Comparison of ENCODE assay signal across 8 cellular contexts in genomic region chr1:169105087-169105433, GRCh38. TPM values are rescaled to one million over a fixed set of nuclear protein-coding genes. Genes with fewer than 3 reads are reported as not detected.
A peak's percentile ranks its signal among the peaks of the same experiment; 100 is the strongest.
DNase-seq lines count a peak whose midpoint lies in the region; ATAC-seq and TF ChIP-seq lines count a peak whose summit lies in the region.

No MANE protein-coding gene starts in this region.

- H3K9me3 ChIP-seq in CD8-positive, alpha-beta memory T cell (ENCODE audit: low read length), result no peaks in the 10 kb centered on the region
- no peaks in the 10 kb centered on the region for H3K9me3 ChIP-seq in MM.1S (replicated peaks; ENCODE audit: insufficient read depth, low read length)
- H3K9me3 ChIP-seq in duodenal mucosa (ENCODE audit: control insufficient read depth in 1 of 2, low read length in 2 of 2), result no peaks in the 10 kb centered on the region
- no peaks in the 10 kb centered on the region for H3K9me3 ChIP-seq in osteoblast (ENCODE audit: low read depth, low read length)
- no peaks in the 10 kb centered on the region for H3K9me3 ChIP-seq in adrenal gland (replicated peaks in 1 of 3)

- intact Hi-C loops in adrenal gland (cut with DNase I), result loop anchor here in 1 of 2 donors (10.0 kb wide), 2 partner anchors 240 to 490 kb away; no protein-coding TSS in a partner anchor

- ATAC-seq in GM21447 (IDR thresholded peaks at IDR 0.05; ENCODE audit: unreplicated experiment), result no peak

- peak overlapping the region; percentile 94 for H3K4me2 ChIP-seq in MM.1S (ENCODE audit: low read depth, low read length)
- H3K4me2 ChIP-seq in osteoblast (ENCODE audit: insufficient read depth, low read length), result peak overlapping the region; percentile 78

- H3F3A ChIP-seq in MM.1S (ENCODE audit: insufficient read depth, low read length), result no peaks in the 10 kb centered on the region

- peaks cover 0 to 2% (median 0%) of the 10 kb centered on the region in 3 donors for H3K36me3 Mint-ChIP-seq in CD8-positive, alpha-beta memory T cell

- no peaks in the 10 kb centered on the region for H3K79me2 ChIP-seq in MM.1S (ENCODE audit: low read length)
- H3K79me2 ChIP-seq in osteoblast (ENCODE audit: insufficient read depth, low read length), result peaks cover 30% of the 10 kb centered on the region

- POLR2A ChIA-PET in CD8-positive, alpha-beta memory T cell (lab: Charles Lee), result no interaction called here

- peaks cover 16 to 36% (median 34%) of the 10 kb centered on the region in 3 donors for H3K4me1 Mint-ChIP-seq in CD8-positive, alpha-beta memory T cell

- H3K27ac Mint-ChIP-seq in CD8-positive, alpha-beta memory T cell, result peak overlapping the region in 2 of 8 donors; percentile 4 to 52

- H3K9ac ChIP-seq in MM.1S (ENCODE audit: low read length) (peak overlapping the region; percentile 56; the same call in 1 of the 2 replicates), duodenal mucosa (ENCODE audit: low read depth in 1 of 2, low read length in 2 of 2) (peak overlapping the region; percentile 12 to 93)

- H4K20me1 ChIP-seq in MM.1S (ENCODE audit: insufficient read depth, low read length) (no peaks in the 10 kb centered on the region), osteoblast (ENCODE audit: insufficient read depth, low read length) (no peaks in the 10 kb centered on the region)

- 50 to 56% (median 52%) methylated on average over 6 of the region's 6 CpGs for WGBS in adrenal gland, 4 donors

- H3K9me3 Mint-ChIP-seq in CD8-positive, alpha-beta memory T cell, result no peaks in the 10 kb centered on the region

- no peak overlapping the region for H3K27ac ChIP-seq in CD8-positive, alpha-beta memory T cell (ENCODE audit: low read depth, low read length)
- H3K27ac ChIP-seq in MM.1S (ENCODE audit: low read length) (no peak overlapping the region), duodenal mucosa (ENCODE audit: low read depth, low read length) (peak overlapping the region; percentile 91), osteoblast (ENCODE audit: low read depth, low read length) (no peak overlapping the region), adrenal gland (peak overlapping the region in 2 of 5 donors; percentile 74 to 95)

- peak overlapping the region; percentile 62; the same call in 1 of the 2 replicates for H2AFZ ChIP-seq in MM.1S (ENCODE audit: low read length)
- no peak overlapping the region for H2AFZ ChIP-seq in osteoblast (ENCODE audit: low read length)

- CTCF ChIA-PET in CD8-positive, alpha-beta memory T cell (lab: Charles Lee), result no interaction called here

- peaks cover 26% of the 10 kb centered on the region for H3K4me1 ChIP-seq in CD8-positive, alpha-beta memory T cell (ENCODE audit: insufficient read depth, low read length)
- H3K4me1 ChIP-seq in MM.1S (ENCODE audit: low read length) (peaks cover 4% of the 10 kb centered on the region; the same call in 1 of the 2 replicates), duodenal mucosa (ENCODE audit: control insufficient read depth in 1 of 2, insufficient read depth in 2 of 2, low read length in 2 of 2) (peaks cover 48 to 58% of the 10 kb centered on the region in 2 donors), osteoblast (ENCODE audit: insufficient read depth, low read length) (peaks cover 35% of the 10 kb centered on the region), adrenal gland (replicated peaks in 1 of 2) (peaks cover 26 to 45% of the 10 kb centered on the region in 2 donors)

- H3K36me3 ChIP-seq in CD8-positive, alpha-beta memory T cell (ENCODE audit: insufficient read depth, low read length), result no peaks in the 10 kb centered on the region
- H3K36me3 ChIP-seq in MM.1S (replicated peaks; ENCODE audit: insufficient read depth, low read length) (no peaks in the 10 kb centered on the region), duodenal mucosa (ENCODE audit: control insufficient read depth in 1 of 2, insufficient read depth in 2 of 2, low read length in 2 of 2) (peaks cover 0 to 3% of the 10 kb centered on the region in 2 donors), osteoblast (ENCODE audit: insufficient read depth, low read length) (no peaks in the 10 kb centered on the region), adrenal gland (replicated peaks in 1 of 2) (no peaks in the 10 kb centered on the region)

- H3K4me3 ChIP-seq in CD8-positive, alpha-beta memory T cell (ENCODE audit: low read length), result no peak overlapping the region
- H3K4me3 ChIP-seq in MM.1S (ENCODE audit: low read length) (peak overlapping the region; percentile 77; the same call in 1 of the 2 replicates), duodenal mucosa (ENCODE audit: low read depth in 1 of 2, low read length in 2 of 2) (peak overlapping the region; percentile 59 to 94), osteoblast (ENCODE audit: insufficient read depth, low read length) (peak overlapping the region; percentile 85), adrenal gland (peak overlapping the region in 2 of 4 donors; percentile 73 to 98)

- no peak for TF ChIP-seq CTCF in MM.1S (IDR thresholded peaks at IDR 0.05; ENCODE audit: low read length)
- no peak for TF ChIP-seq CTCF in osteoblast (IDR thresholded peaks at IDR 0.05; ENCODE audit: extremely low read depth, low read depth, low read length)
- no peak for TF ChIP-seq CTCF in adrenal gland (IDR thresholded peaks at IDR 0.05)

- peaks cover 4% of the 10 kb centered on the region for H3K27me3 ChIP-seq in CD8-positive, alpha-beta memory T cell (ENCODE audit: insufficient read depth, low read length, poor library complexity, severe bottlenecking)
- H3K27me3 ChIP-seq in MM.1S (replicated peaks; ENCODE audit: insufficient read depth, low read length) (peaks cover 17% of the 10 kb centered on the region; the same call in 1 of the 2 replicates), duodenal mucosa (ENCODE audit: control insufficient read depth in 1 of 2, insufficient read depth in 2 of 2, low read length in 2 of 2) (no peaks in the 10 kb centered on the region), osteoblast (ENCODE audit: insufficient read depth, low read length) (peaks cover 33% of the 10 kb centered on the region), adrenal gland (no peaks in the 10 kb centered on the region)

- H3K4me3 Mint-ChIP-seq in CD8-positive, alpha-beta memory T cell, result peak overlapping the region in 6 of 7 donors; percentile 74 to 88 (median 78)

- H3K9me2 ChIP-seq in MM.1S (replicated peaks; ENCODE audit: insufficient read depth, low read length), result no peaks in the 10 kb centered on the region

- no peak for DNase-seq in CD8-positive, alpha-beta memory T cell
- DNase-seq in MM.1S, result no peak
- no peak for DNase-seq in osteoblast (ENCODE audit: insufficient read length, low spot score, missing footprints)
- no peak for DNase-seq in NK-92 treated with Interleukin-12 subunit alpha and Interleukin-12 subunit beta, amount 100 ng/mL, for 24 hours (lab: John Stamatoyannopoulos, UW)
- DNase-seq in EL, result no peak
- DNase-seq in adrenal gland, result no peak

- H3K27me3 Mint-ChIP-seq in CD8-positive, alpha-beta memory T cell, result peaks cover 0 to 5% of the 10 kb centered on the region in 2 donors

- no peak for TF ChIP-seq POLR2A in adrenal gland (IDR thresholded peaks at IDR 0.05)

RNA-seq across cellular contexts. Expression of gene ATP1B1, which starts 1.4 kb away (rescaled TPM):
- total RNA-seq in CD8-positive, alpha-beta memory T cell, result 1 to 10 TPM; 3.7 to 4.5 TPM
- polyA plus RNA-seq in CD8-positive, alpha-beta memory T cell, result 1.7 TPM
- total RNA-seq in osteoblast (8.3 and 12.7 TPM in 2 replicates), adrenal gland (100 to 1,000 TPM in 7 of 8 donors, 10 to 100 TPM in 1; 97.8 to 187 (median 161) TPM)
- 100 to 1,000 TPM in 1 of 3 donors, 10 to 100 TPM in 2; 85.7 to 122 (median 86.4) TPM for polyA plus RNA-seq in adrenal gland
